Comparison of ENCODE assay signal across 8 cellular contexts in the genomic region with DNA sequence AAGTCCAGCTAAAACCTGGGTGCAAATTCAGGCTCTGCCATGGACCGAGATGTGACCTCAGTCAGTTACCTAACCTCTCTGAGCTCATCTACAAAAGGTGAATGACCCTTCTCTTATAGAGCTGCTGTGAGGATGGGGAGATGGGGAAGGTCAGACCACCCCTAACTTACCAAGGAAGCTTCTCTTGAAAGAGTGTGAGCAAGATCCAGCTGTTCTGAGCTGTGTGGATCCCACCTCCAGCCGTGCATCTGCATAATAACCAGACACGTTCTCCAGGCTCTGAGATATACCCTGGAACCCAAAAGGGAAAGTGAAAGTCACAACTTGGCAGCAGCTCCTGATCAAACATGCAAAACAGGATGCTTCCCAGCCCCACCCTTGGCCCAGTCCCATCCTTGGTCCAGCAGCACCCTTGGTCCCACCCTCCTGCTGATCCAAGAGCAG. TPM values are rescaled to one million over a fixed set of nuclear protein-coding genes. Genes with fewer than 3 reads are reported as not detected.
DNase-seq lines count a peak whose midpoint lies in the region; ATAC-seq, FAIRE-seq and TF ChIP-seq lines count a peak whose summit lies in the region.

A gene with protein sequence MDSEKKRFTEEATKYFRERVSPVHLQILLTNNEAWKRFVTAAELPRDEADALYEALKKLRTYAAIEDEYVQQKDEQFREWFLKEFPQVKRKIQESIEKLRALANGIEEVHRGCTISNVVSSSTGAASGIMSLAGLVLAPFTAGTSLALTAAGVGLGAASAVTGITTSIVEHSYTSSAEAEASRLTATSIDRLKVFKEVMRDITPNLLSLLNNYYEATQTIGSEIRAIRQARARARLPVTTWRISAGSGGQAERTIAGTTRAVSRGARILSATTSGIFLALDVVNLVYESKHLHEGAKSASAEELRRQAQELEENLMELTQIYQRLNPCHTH (minus strand): TSS at position 257 of the 444 bp plus-strand sequence. CDS start 11,700 bp downstream, outside the sequence.

- H3K27me3 ChIP-seq in Peyer's patch: no peaks in the 10 kb centered on the region
- H3K27me3 ChIP-seq in bronchial epithelial cell (ENCODE audit: control insufficient read depth, insufficient read depth, low read length): no peaks in the 10 kb centered on the region
- H3K27me3 ChIP-seq in thyroid gland: no peaks in the 10 kb centered on the region

- TF ChIP-seq CTCF in Peyer's patch (IDR thresholded peaks at IDR 0.05): no peak
- no peak for TF ChIP-seq CTCF in bronchial epithelial cell (IDR thresholded peaks at IDR 0.05; ENCODE audit: insufficient read depth, low read length, severe bottlenecking)
- TF ChIP-seq CTCF in thyroid gland (IDR thresholded peaks at IDR 0.05): no peak

- H3K9me3 ChIP-seq in Peyer's patch (no peaks in the 10 kb centered on the region), thyroid gland (no peaks in the 10 kb centered on the region)

- H3K27ac ChIP-seq in Peyer's patch (peak within 1 kb of the TSS; percentile 87 to 92 (median 90)), thyroid gland (peak within 1 kb of the TSS; percentile 44 to 85 (median 85))

- TF ChIP-seq POLR2A in Peyer's patch (IDR thresholded peaks at IDR 0.05) (peak; percentile 54 to 55), thyroid gland (IDR thresholded peaks at IDR 0.05) (peak in 1 of 2 donors; percentile 60)

- intact Hi-C loops in thyroid gland (cut with DNase I): no loop called here

- H3K4me1 ChIP-seq in Peyer's patch (peaks cover 0 to 45% (median 43%) of the 10 kb centered on the region in 4 donors), thyroid gland (peaks cover 4 to 24% of the 10 kb centered on the region in 2 donors)

- WGBS in thyroid gland, 2 donors: 51 to 56% methylated on average over 3 of the region's 3 CpGs

- peak; percentile 32 for DNase-seq in GDM1 (lab: John Stamatoyannopoulos, UW)
- peak; percentile 68 to 88 (median 81) for DNase-seq in Peyer's patch
- peak; percentile 28 for DNase-seq in bronchial epithelial cell (ENCODE audit: low read depth)
- DNase-seq in lung microvascular endothelial cell (ENCODE audit: low read depth in 2 of 2): peak; percentile 91
- peak; percentile 53 to 57 for DNase-seq in thyroid gland
- no peak for DNase-seq in NCI-H748 (lab: John Stamatoyannopoulos, UW; ENCODE audit: unreplicated experiment)
- DNase-seq in NCI-H1105 (lab: John Stamatoyannopoulos, UW): no peak

- peak within 1 kb of the TSS; percentile 33 to 58 (median 46) for H3K4me3 ChIP-seq in Peyer's patch
- H3K4me3 ChIP-seq in bronchial epithelial cell (ENCODE audit: low read depth, low read length): no peak within 1 kb of the TSS
- peak within 1 kb of the TSS; percentile 4 to 32 (median 12) for H3K4me3 ChIP-seq in thyroid gland (replicated peaks in 1 of 3)

- H3K36me3 ChIP-seq in Peyer's patch: no peaks in the 10 kb centered on the region
- no peaks in the 10 kb centered on the region for H3K36me3 ChIP-seq in bronchial epithelial cell (ENCODE audit: control insufficient read depth, insufficient read depth, low read length)
- H3K36me3 ChIP-seq in thyroid gland: no peaks in the 10 kb centered on the region

- ATAC-seq in GM19328 (IDR thresholded peaks at IDR 0.05; ENCODE audit: unreplicated experiment): no peak

- FAIRE-seq in bronchial epithelial cell (lab: Jason Lieb, UNC): peak; percentile 94

RNA-seq across cellular contexts. Expression of the gene that starts here (rescaled TPM):
- total RNA-seq in Peyer's patch (10 to 100 TPM; 14.8 to 98.2 (median 16.5) TPM), bronchial epithelial cell (0.13 TPM in 1 of 2 replicates, not detected in the other), lung microvascular endothelial cell (95.7 and 176 TPM in 2 replicates), thyroid gland (10 to 100 TPM; 23.3 to 91.9 (median 59.9) TPM)

Comparison
In these comparisons a context has a peak if more than half of its experiments do, and no peak if none do; other contexts are left out.
1. RNA of the gene that starts here (total RNA-seq): 95.7 to 176 TPM in lung microvascular endothelial cell, 23.3 to 91.9 TPM in thyroid gland and 14.8 to 98.2 TPM in Peyer's patch; 0.13 TPM in bronchial epithelial cell; every median in the first group is over 10 times any median in the second.
2. Peak in DNase-seq in bronchial epithelial cell; RNA of the gene not detected or under 1 TPM.
3. DNase-seq: peak in GDM1 (single experiment), Peyer's patch (3 of 3), lung microvascular endothelial cell (2 of 2) and thyroid gland (2 of 2); none in NCI-H748 (single experiment) and NCI-H1105 (single experiment).